ENCODE assay signal across 8 cellular contexts in the genomic region with DNA sequence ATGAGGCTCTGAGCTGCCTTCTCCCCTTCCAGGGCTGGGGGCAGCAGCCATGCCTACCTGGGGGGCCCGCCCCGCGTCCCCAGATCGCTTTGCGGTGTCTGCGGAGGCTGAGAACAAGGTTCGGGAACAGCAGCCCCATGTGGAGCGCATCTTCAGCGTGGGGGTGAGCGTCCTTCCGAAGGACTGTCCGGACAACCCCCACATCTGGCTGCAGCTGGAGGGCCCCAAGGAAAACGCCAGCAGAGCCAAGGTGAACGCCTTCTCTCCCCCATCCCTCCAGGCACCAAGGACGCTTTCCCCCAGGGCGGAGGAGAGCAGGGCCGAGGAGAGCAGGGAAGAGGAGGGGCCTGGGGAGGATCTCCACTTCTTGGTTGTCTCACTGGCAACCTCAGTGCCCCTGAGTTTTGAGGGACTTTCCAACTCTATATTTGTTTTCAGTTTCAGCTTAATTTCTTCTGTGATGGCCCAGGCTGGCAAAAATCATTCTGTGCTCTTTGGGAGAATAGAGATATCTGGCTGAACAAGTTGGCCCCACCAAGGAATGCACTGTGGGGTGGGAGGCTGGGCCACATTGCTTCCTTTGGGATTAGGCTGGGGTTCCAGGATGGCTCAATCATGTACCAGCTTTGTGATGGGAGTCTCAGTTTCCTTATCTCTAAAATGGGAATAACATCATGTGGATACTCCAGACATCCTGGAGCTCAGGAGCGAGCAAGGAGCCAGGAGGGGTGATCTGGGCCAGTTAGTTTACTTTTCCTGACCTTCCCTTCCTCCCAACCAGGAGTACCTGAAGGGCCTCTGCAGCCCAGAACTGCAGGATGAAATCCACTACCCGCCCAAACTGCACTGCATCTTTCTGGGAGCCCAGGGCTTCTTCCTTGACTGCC. TPM values are rescaled to one million over a fixed set of nuclear protein-coding genes. Genes with fewer than 3 reads are reported as not detected.
A peak's percentile ranks its signal among the peaks of the same experiment; 100 is the strongest.
DNase-seq lines count a peak whose midpoint lies in the region; ATAC-seq and TF ChIP-seq lines count a peak whose summit lies in the region.

No MANE protein-coding gene starts in this region.

- ATAC-seq in HG03139 (IDR thresholded peaks at IDR 0.05; ENCODE audit: unreplicated experiment), result peak; percentile 17

- TF ChIP-seq CTCF in GM13976 (IDR thresholded peaks at IDR 0.05; ENCODE audit: borderline replicate concordance, control extremely low read depth, extremely low read depth, insufficient read depth, missing control alignments), result no peak
- TF ChIP-seq CTCF in testis (IDR thresholded peaks at IDR 0.05), result no peak

- peak overlapping the region; percentile 98 for H3K27ac ChIP-seq in effector memory CD4-positive, alpha-beta T cell (ENCODE audit: insufficient read depth, low read length, poor library complexity, severe bottlenecking)
- peak overlapping the region; percentile 92 to 98 for H3K27ac ChIP-seq in testis

- no peak for TF ChIP-seq POLR2A in testis (IDR thresholded peaks at IDR 0.05)

- intact Hi-C loops in testis (cut with DNase I; ENCODE audit: low total_unique reads), result loop anchor here (5.0 kb wide), 2 partner anchors 64 to 99 kb away; partner anchors contain the start of gene NFATC4

- 0 to 7% methylated on average over 9 to 18 of the region's 19 CpGs for WGBS in testis, 2 donors

- H3K9me3 ChIP-seq in effector memory CD4-positive, alpha-beta T cell (ENCODE audit: control insufficient read depth, low read length), result no peaks in the 10 kb centered on the region
- no peaks in the 10 kb centered on the region for H3K9me3 ChIP-seq in testis

- DNase-seq in GM13976 (ENCODE audit: low spot score) (peak; percentile 81), myocyte (ENCODE audit: low read depth) (peak; percentile 41), testis (peak; percentile 74), KBM-7 (no peak), NCI-H1105 treated with DMSO at 0.1 percent for 48 hours (lab: John Stamatoyannopoulos, UW) (no peak)
- peak; percentile 50 to 66 for DNase-seq in activated CD4-positive, alpha-beta T cell treated with anti-CD3 and anti-CD28 coated beads for 4 hours
- DNase-seq in effector memory CD4-positive, alpha-beta T cell, result peak; percentile 36 to 55 (median 40)

- H3K4me3 ChIP-seq in effector memory CD4-positive, alpha-beta T cell (ENCODE audit: insufficient read depth, low read depth, low read length, poor library complexity, severe bottlenecking), result peak overlapping the region; percentile 94
- peak overlapping the region; percentile 68 to 80 for H3K4me3 ChIP-seq in testis

- H3K36me3 ChIP-seq in effector memory CD4-positive, alpha-beta T cell (ENCODE audit: control insufficient read depth, insufficient read depth, low read length), result peaks cover 28% of the 10 kb centered on the region
- H3K36me3 ChIP-seq in testis (ENCODE audit: low read depth, missing control alignments), result no peaks in the 10 kb centered on the region

- no peaks in the 10 kb centered on the region for H3K27me3 ChIP-seq in effector memory CD4-positive, alpha-beta T cell (replicated peaks; ENCODE audit: control insufficient read depth, insufficient read depth, low read length, poor library complexity, severe bottlenecking)
- no peaks in the 10 kb centered on the region for H3K27me3 ChIP-seq in testis

- in situ Hi-C loops in GM13976 (cut with MboI; ENCODE audit: low sequenced_read_pairs, unreplicated experiment) (loop anchor here (10.0 kb wide), 1 partner anchor 66 kb away; the partner anchor contains the start of gene NFATC4), KBM-7 (cut with MboI; ENCODE audit: low pct_unique_long_range_greater_than_20kb, low sequenced_read_pairs) (loop anchor here (10.0 kb wide), 1 partner anchor 96 kb away; the partner anchor contains the start of genes ADCY4 and RIPK3)

- H3K4me1 ChIP-seq in effector memory CD4-positive, alpha-beta T cell (ENCODE audit: control insufficient read depth, insufficient read depth, low read length, poor library complexity, severe bottlenecking), result peaks cover 47% of the 10 kb centered on the region
- H3K4me1 ChIP-seq in testis, result peaks cover 28% of the 10 kb centered on the region

RNA-seq across cellular contexts. Expression of gene KHNYN, which starts 1.2 kb away (rescaled TPM):
- 28.0 and 29.6 TPM in 2 replicates for total RNA-seq in myocyte
- 25.9 TPM for polyA plus RNA-seq in myocyte (2012)
- total RNA-seq in testis, result 10 to 100 TPM; 52.0 to 66.0 TPM
- 27.9 TPM for polyA plus RNA-seq in testis (ENCODE audit: insufficient read depth, low read depth, low replicate concordance)

RNA-seq across cellular contexts. Expression of gene CBLN3, which starts 1.5 kb away (rescaled TPM):
- 1.0 and 1.2 TPM in 2 replicates for total RNA-seq in myocyte
- polyA plus RNA-seq in myocyte (2012), result 9.1 TPM
- total RNA-seq in testis, result 10 to 100 TPM; 13.5 to 17.0 TPM
- 9.0 TPM for polyA plus RNA-seq in testis (ENCODE audit: insufficient read depth, low read depth, low replicate concordance)

RNA-seq across cellular contexts. Expression of gene SDR39U1, which starts 11.7 kb away (rescaled TPM):
- total RNA-seq in myocyte (24.2 and 27.5 TPM in 2 replicates), testis (10 to 100 TPM; 76.7 to 86.1 TPM)
- 61.6 TPM for polyA plus RNA-seq in myocyte (2012)
- 76.6 TPM for polyA plus RNA-seq in testis (ENCODE audit: insufficient read depth, low read depth, low replicate concordance)

RNA-seq across cellular contexts. Expression of gene NYNRIN, which starts 32.1 kb away (rescaled TPM):
- total RNA-seq in myocyte, result 0.05 and 0.21 TPM in 2 replicates
- 0.04 TPM for polyA plus RNA-seq in myocyte (2012)
- total RNA-seq in testis, result 10 to 100 TPM; 21.8 TPM
- polyA plus RNA-seq in testis (ENCODE audit: insufficient read depth, low read depth, low replicate concordance), result 22.0 TPM

Comparison
In these comparisons a context has a peak if more than half of its experiments do, and no peak if none do; other contexts are left out.
1. DNase-seq: peak in GM13976 (single experiment), activated CD4-positive, alpha-beta T cell treated with anti-CD3 and anti-CD28 coated beads for 4 hours (2 of 2), effector memory CD4-positive, alpha-beta T cell (3 of 3), myocyte (single experiment) and testis (single experiment); none in KBM-7 (single experiment) and NCI-H1105 treated with DMSO at 0.1 percent for 48 hours (single experiment).